1 cellular context compared by ENCODE assay signal in the genomic region with DNA sequence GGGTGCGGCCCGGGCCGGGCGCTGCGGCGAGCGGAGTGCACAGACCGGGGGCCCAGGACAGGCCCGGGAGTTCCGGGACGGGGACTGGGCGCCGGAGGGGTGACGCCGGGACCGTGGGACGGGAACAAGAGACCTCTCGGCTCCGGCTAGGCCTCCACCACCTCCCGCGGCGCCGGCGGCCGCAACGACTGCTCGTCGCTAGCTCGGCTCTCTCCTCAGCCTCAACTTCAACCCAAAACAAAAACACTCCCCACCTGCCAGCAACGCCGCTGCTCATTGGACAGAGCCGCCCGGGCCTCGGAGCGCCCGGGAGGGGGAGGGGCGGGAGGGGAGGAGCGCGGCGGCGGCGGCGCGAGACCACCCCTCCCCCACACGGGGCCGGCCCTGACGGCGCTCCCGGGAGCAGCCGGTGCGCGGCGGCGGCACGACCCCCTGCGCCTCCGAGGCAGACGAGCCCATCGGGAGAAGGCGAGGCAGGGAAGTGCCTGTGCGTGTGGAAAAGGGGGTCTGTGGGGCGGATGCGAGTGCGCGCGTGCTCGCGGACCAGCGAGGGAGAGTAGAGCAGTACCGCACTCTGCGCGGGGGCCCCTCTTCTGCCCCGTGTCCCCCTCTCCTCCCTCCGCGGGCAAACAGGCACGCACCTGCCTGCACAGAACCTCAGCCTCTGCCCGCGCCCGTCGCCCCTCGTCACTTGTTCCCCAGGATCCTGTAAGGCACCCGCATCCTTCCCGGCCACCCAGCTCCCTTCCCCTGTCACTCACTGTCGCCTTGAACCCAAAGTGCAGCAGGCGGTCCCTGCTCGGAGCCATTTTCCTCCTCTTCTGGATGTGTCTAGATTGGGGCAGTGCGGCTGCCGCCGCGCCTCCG.
A peak's percentile ranks its signal among the peaks of the same experiment; 100 is the strongest.
TF ChIP-seq lines count a peak whose summit lies in the region.

A gene with protein sequence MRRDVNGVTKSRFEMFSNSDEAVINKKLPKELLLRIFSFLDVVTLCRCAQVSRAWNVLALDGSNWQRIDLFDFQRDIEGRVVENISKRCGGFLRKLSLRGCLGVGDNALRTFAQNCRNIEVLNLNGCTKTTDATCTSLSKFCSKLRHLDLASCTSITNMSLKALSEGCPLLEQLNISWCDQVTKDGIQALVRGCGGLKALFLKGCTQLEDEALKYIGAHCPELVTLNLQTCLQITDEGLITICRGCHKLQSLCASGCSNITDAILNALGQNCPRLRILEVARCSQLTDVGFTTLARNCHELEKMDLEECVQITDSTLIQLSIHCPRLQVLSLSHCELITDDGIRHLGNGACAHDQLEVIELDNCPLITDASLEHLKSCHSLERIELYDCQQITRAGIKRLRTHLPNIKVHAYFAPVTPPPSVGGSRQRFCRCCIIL (minus strand): TSS at position 215 of the 867 bp plus-strand sequence. CDS start 224 bp downstream, outside the sequence.

TF ChIP-seq in GM12878, 131 proteins besides CTCF, POLR2A, EP300 and RAD21 (continued from another document):
- TF ChIP-seq, protein P1, sequence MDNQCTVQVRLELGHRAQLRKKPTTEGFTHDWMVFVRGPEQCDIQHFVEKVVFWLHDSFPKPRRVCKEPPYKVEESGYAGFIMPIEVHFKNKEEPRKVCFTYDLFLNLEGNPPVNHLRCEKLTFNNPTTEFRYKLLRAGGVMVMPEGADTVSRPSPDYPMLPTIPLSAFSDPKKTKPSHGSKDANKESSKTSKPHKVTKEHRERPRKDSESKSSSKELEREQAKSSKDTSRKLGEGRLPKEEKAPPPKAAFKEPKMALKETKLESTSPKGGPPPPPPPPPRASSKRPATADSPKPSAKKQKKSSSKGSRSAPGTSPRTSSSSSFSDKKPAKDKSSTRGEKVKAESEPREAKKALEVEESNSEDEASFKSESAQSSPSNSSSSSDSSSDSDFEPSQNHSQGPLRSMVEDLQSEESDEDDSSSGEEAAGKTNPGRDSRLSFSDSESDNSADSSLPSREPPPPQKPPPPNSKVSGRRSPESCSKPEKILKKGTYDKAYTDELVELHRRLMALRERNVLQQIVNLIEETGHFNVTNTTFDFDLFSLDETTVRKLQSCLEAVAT (IDR thresholded peaks at IDR 0.05): no peak
- TF ChIP-seq, protein P2, sequence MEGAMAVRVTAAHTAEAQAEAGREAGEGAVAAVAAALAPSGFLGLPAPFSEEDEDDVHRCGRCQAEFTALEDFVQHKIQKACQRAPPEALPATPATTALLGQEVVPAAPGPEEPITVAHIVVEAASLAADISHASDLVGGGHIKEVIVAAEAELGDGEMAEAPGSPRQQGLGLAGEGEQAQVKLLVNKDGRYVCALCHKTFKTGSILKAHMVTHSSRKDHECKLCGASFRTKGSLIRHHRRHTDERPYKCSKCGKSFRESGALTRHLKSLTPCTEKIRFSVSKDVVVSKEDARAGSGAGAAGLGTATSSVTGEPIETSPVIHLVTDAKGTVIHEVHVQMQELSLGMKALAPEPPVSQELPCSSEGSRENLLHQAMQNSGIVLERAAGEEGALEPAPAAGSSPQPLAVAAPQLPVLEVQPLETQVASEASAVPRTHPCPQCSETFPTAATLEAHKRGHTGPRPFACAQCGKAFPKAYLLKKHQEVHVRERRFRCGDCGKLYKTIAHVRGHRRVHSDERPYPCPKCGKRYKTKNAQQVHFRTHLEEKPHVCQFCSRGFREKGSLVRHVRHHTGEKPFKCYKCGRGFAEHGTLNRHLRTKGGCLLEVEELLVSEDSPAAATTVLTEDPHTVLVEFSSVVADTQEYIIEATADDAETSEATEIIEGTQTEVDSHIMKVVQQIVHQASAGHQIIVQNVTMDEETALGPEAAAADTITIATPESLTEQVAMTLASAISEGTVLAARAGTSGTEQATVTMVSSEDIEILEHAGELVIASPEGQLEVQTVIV (IDR thresholded peaks at IDR 0.05; ENCODE audit: borderline replicate concordance, partially characterized antibody): no peak
- no peak for TF ChIP-seq MYB (IDR thresholded peaks at IDR 0.05; ENCODE audit: borderline replicate concordance, low read depth, low read length)
- TF ChIP-seq MAX (IDR thresholded peaks at IDR 0.05; ENCODE audit: low read depth, low read length): no peak; the same call in 1 of the 2 replicates
- no peak for TF ChIP-seq ESRRA (IDR thresholded peaks at IDR 0.05; ENCODE audit: low read length)
- no peak for TF ChIP-seq SMAD5 (IDR thresholded peaks at IDR 0.05; ENCODE audit: low read depth)
- no peak for TF ChIP-seq SMAD1 (IDR thresholded peaks at IDR 0.05; ENCODE audit: low read depth, partially characterized antibody)
- peak; percentile 9 to 79; a peak in 2 of 4 replicates for TF ChIP-seq BHLHE40 (IDR thresholded peaks at IDR 0.05; ENCODE audit: borderline replicate concordance in 1 of 2, low read depth in 2 of 2, low read length in 1 of 2)
- TF ChIP-seq CHD1 (IDR thresholded peaks at IDR 0.05; ENCODE audit: low read depth, low read length): no peak
- TF ChIP-seq CBX5 (IDR thresholded peaks at IDR 0.05; ENCODE audit: low read depth): no peak
- TF ChIP-seq RB1 (IDR thresholded peaks at IDR 0.05; ENCODE audit: borderline replicate concordance): peak; percentile 79; the same call in 1 of the 2 replicates
- no peak for TF ChIP-seq NFIC (IDR thresholded peaks at IDR 0.05; ENCODE audit: low read depth, low read length)
- TF ChIP-seq TCF12 (IDR thresholded peaks at IDR 0.05; ENCODE audit: low read depth, low read length): no peak; the same call in 1 of the 2 replicates
- no peak for TF ChIP-seq RFX5 (IDR thresholded peaks at IDR 0.05; ENCODE audit: low read depth, low read length)
- no peak for TF ChIP-seq STAT1 (conservative IDR thresholded peaks at IDR 0.05)
- TF ChIP-seq ZNF24 (IDR thresholded peaks at IDR 0.05): no peak
- TF ChIP-seq IKZF2 (IDR thresholded peaks at IDR 0.05): no peak
- no peak for TF ChIP-seq RAD51 (IDR thresholded peaks at IDR 0.05)
- no peak for TF ChIP-seq SMC3 (IDR thresholded peaks at IDR 0.05; ENCODE audit: borderline replicate concordance, low read length)
- no peak for TF ChIP-seq SREBF1 (IDR thresholded peaks at IDR 0.05; ENCODE audit: low read length)
- TF ChIP-seq CREB1 (IDR thresholded peaks at IDR 0.05; ENCODE audit: low read depth): no peak
- no peak for TF ChIP-seq SUZ12 (IDR thresholded peaks at IDR 0.05; ENCODE audit: unreplicated experiment)
- no peak for TF ChIP-seq IRF3 (IDR thresholded peaks at IDR 0.05)
- TF ChIP-seq TARDBP (IDR thresholded peaks at IDR 0.05; ENCODE audit: borderline replicate concordance): no peak
- TF ChIP-seq NR2C1 (IDR thresholded peaks at IDR 0.05): 0 out of 2 replicates have a peak, but pooled peaks have one; percentile 25
- TF ChIP-seq JUND (IDR thresholded peaks at IDR 0.05; ENCODE audit: low read depth, low read length): no peak
- TF ChIP-seq BCL11A (IDR thresholded peaks at IDR 0.05; ENCODE audit: low read depth, low read length): no peak
- no peak for TF ChIP-seq CBX3 (IDR thresholded peaks at IDR 0.05; ENCODE audit: borderline replicate concordance, low read depth)
- TF ChIP-seq RBBP5 (conservative IDR thresholded peaks at IDR 0.05): no peak
- peak; percentile 39; the same call in 1 of the 2 replicates for TF ChIP-seq NBN (IDR thresholded peaks at IDR 0.05)
- no peak; the same call in 1 of the 2 replicates for TF ChIP-seq ZNF207 (IDR thresholded peaks at IDR 0.05; ENCODE audit: borderline replicate concordance)
- TF ChIP-seq, protein P3, sequence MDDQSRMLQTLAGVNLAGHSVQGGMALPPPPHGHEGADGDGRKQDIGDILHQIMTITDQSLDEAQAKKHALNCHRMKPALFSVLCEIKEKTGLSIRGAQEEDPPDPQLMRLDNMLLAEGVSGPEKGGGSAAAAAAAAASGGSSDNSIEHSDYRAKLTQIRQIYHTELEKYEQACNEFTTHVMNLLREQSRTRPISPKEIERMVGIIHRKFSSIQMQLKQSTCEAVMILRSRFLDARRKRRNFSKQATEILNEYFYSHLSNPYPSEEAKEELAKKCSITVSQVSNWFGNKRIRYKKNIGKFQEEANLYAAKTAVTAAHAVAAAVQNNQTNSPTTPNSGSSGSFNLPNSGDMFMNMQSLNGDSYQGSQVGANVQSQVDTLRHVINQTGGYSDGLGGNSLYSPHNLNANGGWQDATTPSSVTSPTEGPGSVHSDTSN (IDR thresholded peaks at IDR 0.05; ENCODE audit: insufficient replicate concordance, low read depth, low read length): peak; percentile 84
- no peak for TF ChIP-seq CREM (IDR thresholded peaks at IDR 0.05; ENCODE audit: low read depth)
- TF ChIP-seq JUNB (IDR thresholded peaks at IDR 0.05): no peak
